Comparison of ENCODE assay signal across 18 cellular contexts in the genomic region with DNA sequence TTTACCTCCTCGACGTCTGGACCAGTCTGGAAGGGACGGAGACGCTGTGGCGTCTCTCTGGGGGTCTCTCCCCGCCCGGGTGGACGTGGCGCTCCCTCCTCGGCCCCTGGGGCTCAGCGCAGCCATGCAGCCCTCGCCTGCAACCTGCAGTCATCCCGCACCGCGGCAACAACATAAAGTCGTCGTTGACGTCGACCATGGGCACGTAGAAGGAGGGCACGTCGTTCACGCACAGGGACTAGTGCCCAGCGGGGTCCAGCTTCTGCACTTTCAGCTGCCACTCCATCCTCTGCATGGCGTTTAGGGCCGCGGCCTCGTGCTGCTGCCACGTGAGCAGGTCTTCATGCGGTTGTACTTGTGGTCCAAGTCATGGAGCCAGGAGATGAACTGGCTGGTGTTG.
DNase-seq lines count a peak whose midpoint lies in the region; ATAC-seq and TF ChIP-seq lines count a peak whose summit lies in the region.
"Had no signal": no experiment of that assay in that cellular context is flagged by ENCODE, and none has a peak within 500 bp of the region (broad histone marks: within the 10 kb centered on the region; RNA-seq: fewer than 3 reads in every experiment).

No MANE protein-coding gene starts in this region.

- WGBS in heart right ventricle, 2 donors: 92 to 96% methylated on average over 30 of the region's 30 CpGs

- H3K4me1 ChIP-seq in heart right ventricle (no peaks in the 10 kb centered on the region), lower lobe of right lung (no peaks in the 10 kb centered on the region)
- H3K4me1 ChIP-seq: BLaER1 treated with 17β-estradiol and CSF1 and Interleukin-3, amounts not matched to agents 10 nM and 100 nM had no signal

- H3K27me3 ChIP-seq in heart right ventricle (no peaks in the 10 kb centered on the region), lower lobe of right lung (ENCODE audit: low read depth) (no peaks in the 10 kb centered on the region)
- H3K27me3 ChIP-seq: BLaER1 treated with 17β-estradiol and CSF1 and Interleukin-3, amounts not matched to agents 10 nM and 100 nM had no signal

- no peak overlapping the region for H3K4me3 Mint-ChIP-seq in chondrocyte (ENCODE audit: unreplicated experiment)
- H3K4me3 Mint-ChIP-seq: B cell; CD8-positive, alpha-beta T cell; IgD-negative memory B cell had no signal

- H3K9me3 ChIP-seq in heart right ventricle: peaks cover 0 to 49% (median 0%) of the 10 kb centered on the region in 11 donors
- H3K9me3 ChIP-seq in lower lobe of right lung: peaks cover 6% of the 10 kb centered on the region

- no peaks in the 10 kb centered on the region for H3K36me3 ChIP-seq in heart right ventricle
- no peaks in the 10 kb centered on the region for H3K36me3 ChIP-seq in lower lobe of right lung
- H3K36me3 ChIP-seq: BLaER1 treated with 17β-estradiol and CSF1 and Interleukin-3, amounts not matched to agents 10 nM and 100 nM had no signal

- no peak overlapping the region for H3K4me3 ChIP-seq in heart right ventricle
- H3K4me3 ChIP-seq in lower lobe of right lung: no peak overlapping the region
- H3K4me3 ChIP-seq: BLaER1 treated with 17β-estradiol and CSF1 and Interleukin-3, amounts not matched to agents 10 nM and 100 nM; GM23248 had no signal

- H3K9me3 Mint-ChIP-seq in chondrocyte (ENCODE audit: low read depth): peaks cover 14% of the 10 kb centered on the region

- DNase-seq in Right ventricle myocardium superior (peak; percentile 16), heart right ventricle (no peak), chondrocyte (ENCODE audit: low spot score) (peak; percentile 85), lower lobe of right lung (peak; percentile 35)
- DNase-seq: 8988T; Calu3; CD8-positive, alpha-beta T cell; DMS79 treated with DMSO at 0.1 percent for 48 hours; GF-D8; GM23248; HCEC 1CT had no signal

- no peaks in the 10 kb centered on the region for H3K4me1 Mint-ChIP-seq in chondrocyte (ENCODE audit: low read depth)
- H3K4me1 Mint-ChIP-seq: B cell, IgD-negative memory B cell had no signal

- no peaks in the 10 kb centered on the region for H3K27me3 Mint-ChIP-seq in chondrocyte (ENCODE audit: low read depth)
- H3K27me3 Mint-ChIP-seq: B cell, IgD-negative memory B cell had no signal

- ATAC-seq in Right ventricle myocardium superior (ENCODE audit: poor library complexity) (no peak), heart right ventricle (no peak), lower lobe of right lung (no peak), HG03521 (IDR thresholded peaks at IDR 0.05; ENCODE audit: unreplicated experiment) (no peak), GM19023 (IDR thresholded peaks at IDR 0.05; ENCODE audit: unreplicated experiment) (no peak), HG02763 (IDR thresholded peaks at IDR 0.05; ENCODE audit: unreplicated experiment) (no peak)
- ATAC-seq: CD8-positive, alpha-beta T cell; HepG2 had no signal

- no peak for TF ChIP-seq CTCF in heart right ventricle (IDR thresholded peaks at IDR 0.05)
- TF ChIP-seq CTCF in chondrocyte (IDR thresholded peaks at IDR 0.05): no peak
- no peak for TF ChIP-seq CTCF in lower lobe of right lung (IDR thresholded peaks at IDR 0.05)

- no peak overlapping the region for H3K27ac Mint-ChIP-seq in chondrocyte (ENCODE audit: unreplicated experiment)
- H3K27ac Mint-ChIP-seq: B cell; CD8-positive, alpha-beta T cell; IgD-negative memory B cell had no signal

- no peaks in the 10 kb centered on the region for H3K36me3 Mint-ChIP-seq in chondrocyte (ENCODE audit: low read depth)
- H3K36me3 Mint-ChIP-seq: CD8-positive, alpha-beta T cell; IgD-negative memory B cell had no signal

- intact Hi-C loops in Right ventricle myocardium superior (cut with DNase I) (no loop called here), heart right ventricle (cut with DNase I) (no loop called here), lower lobe of right lung (cut with DNase I) (no loop called here)

- H3K27ac ChIP-seq in heart right ventricle: no peak overlapping the region
- H3K27ac ChIP-seq in lower lobe of right lung: no peak overlapping the region
- H3K27ac ChIP-seq: BLaER1 treated with 17β-estradiol and CSF1 and Interleukin-3, amounts not matched to agents 10 nM and 100 nM; GM23248 had no signal

Comparison
In these comparisons a context has a peak if more than half of its experiments do, and no peak if none do; other contexts are left out.
1. DNase-seq: peak in Right ventricle myocardium superior (single experiment), chondrocyte (single experiment) and lower lobe of right lung (single experiment); none in heart right ventricle (0 of 2).